8 cellular contexts compared by ENCODE assay signal in the genomic region with DNA sequence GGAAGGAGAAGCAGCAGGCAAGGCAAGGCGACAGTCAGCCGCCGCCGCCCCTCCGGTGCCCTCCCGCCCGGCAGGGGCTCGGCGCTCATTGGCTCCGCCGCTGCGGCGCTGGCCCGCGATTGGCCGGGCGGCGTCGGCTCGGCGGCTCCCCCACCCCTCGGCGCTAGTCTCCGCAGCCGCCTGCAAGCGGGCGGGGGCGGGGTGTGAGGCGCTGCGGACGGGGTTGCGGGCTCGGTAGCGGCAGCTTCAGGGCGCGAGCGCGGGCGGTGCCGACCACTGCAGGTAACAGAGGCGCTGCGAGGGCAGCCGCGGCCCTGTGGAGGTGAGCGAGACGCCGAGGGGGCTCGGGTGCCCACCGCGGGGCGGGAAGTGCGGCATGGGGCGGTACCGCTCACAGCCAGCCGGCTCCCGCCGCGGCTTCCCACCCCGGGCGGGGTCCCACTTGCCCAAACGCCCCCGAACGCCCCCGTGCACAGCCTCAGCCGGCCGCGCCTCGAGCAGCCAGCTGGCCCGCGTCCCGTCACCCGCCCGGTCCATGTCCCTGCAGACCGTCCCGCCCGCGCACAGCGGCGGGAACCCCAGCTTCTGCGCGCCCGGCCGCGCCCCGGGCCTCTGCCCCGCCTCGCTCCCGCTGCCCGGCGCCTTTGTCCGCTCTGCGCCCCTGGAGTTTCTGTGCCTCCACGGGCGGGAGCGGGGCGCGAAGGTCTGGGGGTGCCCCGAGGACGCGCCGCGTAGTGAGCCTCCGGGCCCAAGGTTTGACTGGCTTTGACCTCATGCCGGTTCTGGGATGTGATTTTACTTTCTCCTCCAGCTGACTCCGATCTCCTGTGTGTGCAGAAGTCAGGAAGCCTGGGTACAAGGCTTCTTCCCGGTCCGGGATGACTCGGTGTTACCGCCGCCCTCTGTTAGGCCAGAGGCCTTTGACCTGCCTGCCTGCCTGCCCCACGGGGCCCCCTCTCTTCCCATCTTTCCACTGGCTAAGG. TPM values are rescaled to one million over a fixed set of nuclear protein-coding genes. Genes with fewer than 3 reads are reported as not detected.
DNase-seq lines count a peak whose midpoint lies in the region; ATAC-seq and TF ChIP-seq lines count a peak whose summit lies in the region.

Gene SANBR, plus strand, starts transcription at position 166 of the 983 bp plus-strand sequence. CDS start 4,480 bp downstream, outside the sequence.

- H3K36me3 ChIP-seq in PC-9 (ENCODE audit: low read depth) (no peaks in the 10 kb centered on the region), esophagus squamous epithelium (peaks cover 0 to 10% (median 0%) of the 10 kb centered on the region in 3 donors), muscle layer of duodenum (ENCODE audit: control insufficient read depth in 1 of 2, insufficient read depth in 2 of 2, low read length in 2 of 2) (peaks cover 2 to 3% of the 10 kb centered on the region in 2 donors)

- BruUV-seq in PC-9 (replicated peaks; lab: Mats Ljungman, UMichigan): TSS peak; percentile 23

- intact Hi-C loops in PC-9 (cut with micrococcal nuclease; ENCODE audit: unreplicated experiment) (loop anchor here (1.0 to 5.0 kb wide), 2 partner anchors 49 to 79 kb away; partner anchors contain the start of genes PEX13 and PUS10), esophagus squamous epithelium (cut with DNase I) (no loop called here)

- no peak for TF ChIP-seq CTCF in PC-9 (conservative IDR thresholded peaks at IDR 0.05)
- TF ChIP-seq CTCF in esophagus squamous epithelium (IDR thresholded peaks at IDR 0.05): peak in 1 of 6 experiments; percentile 10

- H3K9me3 Mint-ChIP-seq in activated T-cell treated with anti-CD3 and anti-CD28 coated beads, Interleukin-2, amount 50 U/mL, for 24 hours: no peaks in the 10 kb centered on the region

- H3K9me3 ChIP-seq in PC-9 (ENCODE audit: insufficient read depth, low read depth): no peaks in the 10 kb centered on the region
- no peaks in the 10 kb centered on the region for H3K9me3 ChIP-seq in esophagus squamous epithelium
- no peaks in the 10 kb centered on the region for H3K9me3 ChIP-seq in muscle layer of duodenum (ENCODE audit: control insufficient read depth in 1 of 2, low read length in 2 of 2)

- H3K27ac ChIP-seq in PC-9 (no peak within 1 kb of the TSS), esophagus squamous epithelium (peak within 1 kb of the TSS; percentile 87 to 95 (median 90)), muscle layer of duodenum (ENCODE audit: low read length) (no peak within 1 kb of the TSS)

- DNase-seq in DMS153 (lab: John Stamatoyannopoulos, UW) (peak; percentile 85), HuH-7.5 (ENCODE audit: low spot score) (peak; percentile 76), PC-9 (peak; percentile 86 to 95), esophagus squamous epithelium (lab: John Stamatoyannopoulos, UW) (peak; percentile 38)
- peak; percentile 87 for DNase-seq in activated T-cell treated with anti-CD3 and anti-CD28 coated beads, Interleukin-2, amount 50 U/mL, for 24 hours
- peak; percentile 60 to 67 for DNase-seq in stimulated activated CD8-positive, alpha-beta memory T cell treated with anti-CD3 and anti-CD28 coated beads, Interleukin-7, amount 100 ng/mL, for 1 hour (ENCODE audit: low read depth in 2 of 2)

- no peaks in the 10 kb centered on the region for H4K20me1 ChIP-seq in PC-9 (ENCODE audit: insufficient read depth)

- peak in 2 of 4 donors; percentile 62 to 86 for TF ChIP-seq POLR2A in esophagus squamous epithelium (IDR thresholded peaks at IDR 0.05)

- peaks cover 1% of the 10 kb centered on the region for H3K36me3 Mint-ChIP-seq in activated T-cell treated with anti-CD3 and anti-CD28 coated beads, Interleukin-2, amount 50 U/mL, for 24 hours (ENCODE audit: low read depth)

- H3K4me1 Mint-ChIP-seq in activated T-cell treated with anti-CD3 and anti-CD28 coated beads, Interleukin-2, amount 50 U/mL, for 24 hours (ENCODE audit: low read depth): peaks cover 11% of the 10 kb centered on the region

- H3K27me3 ChIP-seq in PC-9 (ENCODE audit: insufficient read depth, low read depth) (no peaks in the 10 kb centered on the region), esophagus squamous epithelium (no peaks in the 10 kb centered on the region), muscle layer of duodenum (ENCODE audit: low read depth, low read length) (no peaks in the 10 kb centered on the region)

- CTCF ChIA-PET in PC-9 (lab: Charles Lee): interaction anchor here (0.5 to 0.7 kb wide), 4 partner anchors 37 to 598 kb away, joined by 3 to 11 read pairs (median 4); no protein-coding TSS in a partner anchor

- peak within 1 kb of the TSS; percentile 85 for H3K4me3 Mint-ChIP-seq in activated T-cell treated with anti-CD3 and anti-CD28 coated beads, Interleukin-2, amount 50 U/mL, for 24 hours

- peaks cover 27% of the 10 kb centered on the region for H3F3A ChIP-seq in PC-9 (ENCODE audit: insufficient read depth, low read depth)

- WGBS in esophagus squamous epithelium, 2 donors: 0% methylated on average over 6 to 18 of the region's 111 CpGs

- peak within 1 kb of the TSS; percentile 84 for H3K4me3 ChIP-seq in PC-9
- peak within 1 kb of the TSS; percentile 83 to 99 (median 86) for H3K4me3 ChIP-seq in esophagus squamous epithelium
- H3K4me3 ChIP-seq in muscle layer of duodenum (ENCODE audit: low read depth in 1 of 2, low read length in 2 of 2): peak within 1 kb of the TSS; percentile 67 to 93

- peak within 1 kb of the TSS; percentile 87 for H3K27ac Mint-ChIP-seq in activated T-cell treated with anti-CD3 and anti-CD28 coated beads, Interleukin-2, amount 50 U/mL, for 24 hours

- peak within 1 kb of the TSS; percentile 93 for H2AFZ ChIP-seq in PC-9

- H3K4me2 ChIP-seq in PC-9: peak within 1 kb of the TSS; percentile 95

- H3K79me2 ChIP-seq in PC-9 (ENCODE audit: low read depth): peaks cover 9% of the 10 kb centered on the region; the same call in 1 of the 2 replicates

- no peaks in the 10 kb centered on the region for H3K27me3 Mint-ChIP-seq in activated T-cell treated with anti-CD3 and anti-CD28 coated beads, Interleukin-2, amount 50 U/mL, for 24 hours

- H3K9me2 ChIP-seq in PC-9 (ENCODE audit: insufficient read depth): no peaks in the 10 kb centered on the region

- POLR2A ChIA-PET in PC-9 (lab: Charles Lee; ENCODE audit: unreplicated experiment): interaction anchor here (0.5 to 0.7 kb wide), 4 partner anchors 14 to 330 kb away, joined by 3 to 4 read pairs (median 3); no protein-coding TSS in a partner anchor

- H3K4me1 ChIP-seq in PC-9 (replicated peaks; ENCODE audit: insufficient read depth) (peaks cover 8% of the 10 kb centered on the region), esophagus squamous epithelium (peaks cover 3 to 21% (median 4%) of the 10 kb centered on the region in 3 donors), muscle layer of duodenum (ENCODE audit: control insufficient read depth in 1 of 2, insufficient read depth in 2 of 2, low read length in 2 of 2) (no peaks in the 10 kb centered on the region)

- ATAC-seq in GM21526 (IDR thresholded peaks at IDR 0.05; ENCODE audit: low FRiP score, unreplicated experiment): peak; percentile 90

RNA-seq across cellular contexts. Expression of gene SANBR, which starts in this region (rescaled TPM):
- total RNA-seq in PC-9 (2021) (12.6 and 13.8 TPM in 2 replicates), esophagus squamous epithelium (1 to 10 TPM; 2.8 to 6.7 (median 5.2) TPM)

Comparison
In these comparisons a context has a peak if more than half of its experiments do, and no peak if none do; other contexts are left out.
1. DNase-seq: peak in every context shown above with its lines; median percentile 90 in PC-9; 87 in activated T-cell treated with anti-CD3 and anti-CD28 coated beads, Interleukin-2, amount 50 U/mL, for 24 hours; 85 in DMS153; 76 in HuH-7.5; 64 in stimulated activated CD8-positive, alpha-beta memory T cell treated with anti-CD3 and anti-CD28 coated beads, Interleukin-7, amount 100 ng/mL, for 1 hour; 38 in esophagus squamous epithelium.
2. H3K27ac ChIP-seq: peak in esophagus squamous epithelium (4 of 4); none in PC-9 (single experiment) and muscle layer of duodenum (single experiment).
3. Peak in every context shown above with its lines, with median percentiles within 50 percentile points of each other: H3K4me3 ChIP-seq.